ENCODE assay signal across 17 cellular contexts in genomic region chr11:110339456-110339855, GRCh38. TPM values are rescaled to one million over a fixed set of nuclear protein-coding genes. Genes with fewer than 3 reads are reported as not detected.
A peak's percentile ranks its signal among the peaks of the same experiment; 100 is the strongest.
DNase-seq lines count a peak whose midpoint lies in the region; ATAC-seq and TF ChIP-seq lines count a peak whose summit lies in the region.
"Had no signal": no experiment of that assay in that cellular context is flagged by ENCODE, and none has a peak within 500 bp of the region (broad histone marks: within the 10 kb centered on the region; RNA-seq: fewer than 3 reads in every experiment).

No MANE protein-coding gene starts in this region.

- H3K27me3 ChIP-seq in CD4-positive, CD25-positive, alpha-beta regulatory T cell (ENCODE audit: control insufficient read depth, insufficient read depth, low read length), result no peaks in the 10 kb centered on the region
- no peaks in the 10 kb centered on the region for H3K27me3 ChIP-seq in adrenal gland
- no peaks in the 10 kb centered on the region for H3K27me3 ChIP-seq in mammary epithelial cell (ENCODE audit: insufficient read depth, low read length)
- H3K27me3 ChIP-seq: Peyer's patch had no signal

- H3K4me1 Mint-ChIP-seq in CD4-positive, CD25-positive, alpha-beta regulatory T cell, result peaks cover 3 to 22% (median 16%) of the 10 kb centered on the region in 4 donors
- H3K4me1 Mint-ChIP-seq in activated T-cell treated with anti-CD3 and anti-CD28 coated beads, Interleukin-2, amount 50 U/mL, for 4 hours (ENCODE audit: low read depth), result peaks cover 10% of the 10 kb centered on the region

- no peak overlapping the region for H3K27ac ChIP-seq in CD4-positive, CD25-positive, alpha-beta regulatory T cell (ENCODE audit: insufficient read depth, low read length, poor library complexity, severe bottlenecking)
- H3K27ac ChIP-seq in adrenal gland (peak overlapping the region; percentile 42 to 63 (median 56)), mammary epithelial cell (ENCODE audit: insufficient read depth, low read depth, low read length) (no peak overlapping the region)
- H3K27ac ChIP-seq: Peyer's patch had no signal

- in situ Hi-C loops in mammary epithelial cell (cut with MboI; ENCODE audit: low sequenced_read_pairs in 2 of 2), result no loop called here

- peak overlapping the region; percentile 2 to 79 (median 26) for H3K27ac Mint-ChIP-seq in CD4-positive, CD25-positive, alpha-beta regulatory T cell

- no TSS peak for BruUV-seq in mammary epithelial cell (replicated peaks; lab: Mats Ljungman, UMichigan)

- CTCF ChIA-PET in mammary epithelial cell (lab: Charles Lee; ENCODE audit: low non-redundant PET), result no interaction called here

- H2AFZ ChIP-seq in mammary epithelial cell (ENCODE audit: low read depth, low read length), result no peak overlapping the region

- DNase-seq in CD4-positive, CD25-positive, alpha-beta regulatory T cell, result no peak
- DNase-seq in adrenal gland (peak in 1 of 7 donors; percentile 44), mammary epithelial cell (no peak), HCEC 1CT (no peak)
- DNase-seq in activated T-cell treated with anti-CD3 and anti-CD28 coated beads, Interleukin-2, amount 50 U/mL, for 4 hours, result no peak
- DNase-seq: GDM1, GOT3, IMR-90, MM.1S, NCI-H1694, NCI-H82, Peyer's patch, right cardiac atrium had no signal

- no peaks in the 10 kb centered on the region for H3K36me3 Mint-ChIP-seq in CD4-positive, CD25-positive, alpha-beta regulatory T cell
- no peaks in the 10 kb centered on the region for H3K36me3 Mint-ChIP-seq in activated T-cell treated with anti-CD3 and anti-CD28 coated beads, Interleukin-2, amount 50 U/mL, for 4 hours (ENCODE audit: insufficient read depth)

- dilution Hi-C loops in mammary epithelial cell (cut with HindIII; ENCODE audit: low sequenced_read_pairs), result no loop called here

- H3K4me2 ChIP-seq in mammary epithelial cell (ENCODE audit: insufficient read depth, low read depth, low read length), result no peak overlapping the region

- no peak overlapping the region for H3K4me3 ChIP-seq in CD4-positive, CD25-positive, alpha-beta regulatory T cell (ENCODE audit: low read depth, low read length)
- H3K4me3 ChIP-seq in adrenal gland (no peak overlapping the region), mammary epithelial cell (replicated peaks in 1 of 3; ENCODE audit: insufficient read depth in 1 of 3, low read depth in 2 of 3, low read length in 3 of 3) (no peak overlapping the region)
- H3K4me3 ChIP-seq: Peyer's patch had no signal

- no peaks in the 10 kb centered on the region for H4K20me1 ChIP-seq in mammary epithelial cell (ENCODE audit: insufficient read depth, low read length)

- ATAC-seq in CD4-positive, CD25-positive, alpha-beta regulatory T cell (ENCODE audit: low read depth in 2 of 2), result no peak
- ATAC-seq in GM18861 (IDR thresholded peaks at IDR 0.05; ENCODE audit: unreplicated experiment), result peak; percentile 44
- ATAC-seq in HG02885 (IDR thresholded peaks at IDR 0.05; ENCODE audit: poor library complexity, unreplicated experiment), result peak; percentile 36
- ATAC-seq in HG03108 (IDR thresholded peaks at IDR 0.05; ENCODE audit: unreplicated experiment), result no peak
- no peak for ATAC-seq in activated T-cell treated with anti-CD3 and anti-CD28 coated beads, Interleukin-2, amount 50 U/mL, for 4 hours
- ATAC-seq: activated CD4-positive, CD25-positive, alpha-beta regulatory T cell treated with anti-CD3 and anti-CD28 coated beads, Interleukin-2, amount 50 U/mL, for 24 hours; right cardiac atrium had no signal

- H3K4me3 Mint-ChIP-seq in CD4-positive, CD25-positive, alpha-beta regulatory T cell, result no peak overlapping the region
- no peak overlapping the region for H3K4me3 Mint-ChIP-seq in activated T-cell treated with anti-CD3 and anti-CD28 coated beads, Interleukin-2, amount 50 U/mL, for 4 hours

- intact Hi-C loops in adrenal gland (cut with DNase I) (no loop called here), mammary epithelial cell (cut with micrococcal nuclease) (no loop called here)

- H3K27me3 Mint-ChIP-seq in CD4-positive, CD25-positive, alpha-beta regulatory T cell, result no peaks in the 10 kb centered on the region
- H3K27me3 Mint-ChIP-seq in activated T-cell treated with anti-CD3 and anti-CD28 coated beads, Interleukin-2, amount 50 U/mL, for 4 hours (ENCODE audit: low read depth), result no peaks in the 10 kb centered on the region

- TF ChIP-seq CTCF in adrenal gland (IDR thresholded peaks at IDR 0.05), result no peak
- no peak for TF ChIP-seq CTCF in mammary epithelial cell (conservative IDR thresholded peaks at IDR 0.05 in 1 of 2, IDR thresholded peaks at IDR 0.05 in 1 of 2; ENCODE audit: extremely low read depth in 1 of 2, insufficient read depth in 1 of 2, low read depth in 1 of 2, low read length in 2 of 2)

- TF ChIP-seq POLR2A in adrenal gland (IDR thresholded peaks at IDR 0.05), result peak in 1 of 2 donors; percentile 14

- H3K36me3 ChIP-seq in CD4-positive, CD25-positive, alpha-beta regulatory T cell (ENCODE audit: control insufficient read depth, insufficient read depth, low read length), result no peaks in the 10 kb centered on the region
- no peaks in the 10 kb centered on the region for H3K36me3 ChIP-seq in adrenal gland (replicated peaks in 1 of 2)
- H3K36me3 ChIP-seq in mammary epithelial cell (ENCODE audit: insufficient read depth, low read length), result no peaks in the 10 kb centered on the region
- H3K36me3 ChIP-seq: Peyer's patch had no signal

- no peaks in the 10 kb centered on the region for H3K9me3 ChIP-seq in CD4-positive, CD25-positive, alpha-beta regulatory T cell (ENCODE audit: control insufficient read depth in 2 of 2, low read length in 2 of 2)
- H3K9me3 ChIP-seq in adrenal gland (replicated peaks in 1 of 3) (no peaks in the 10 kb centered on the region), mammary epithelial cell (replicated peaks; ENCODE audit: insufficient read depth, low read length) (no peaks in the 10 kb centered on the region)
- H3K9me3 ChIP-seq: Peyer's patch had no signal

- H3K4me1 ChIP-seq in CD4-positive, CD25-positive, alpha-beta regulatory T cell (ENCODE audit: control insufficient read depth, insufficient read depth, low read length, poor library complexity, severe bottlenecking), result no peaks in the 10 kb centered on the region
- peaks cover 12 to 17% of the 10 kb centered on the region in 2 donors for H3K4me1 ChIP-seq in adrenal gland (replicated peaks in 1 of 2)
- H3K4me1 ChIP-seq in mammary epithelial cell (ENCODE audit: insufficient read depth, low read length), result peaks cover 9% of the 10 kb centered on the region
- H3K4me1 ChIP-seq: Peyer's patch had no signal

- no peak overlapping the region for H3K9ac ChIP-seq in mammary epithelial cell (ENCODE audit: insufficient read depth, low read length)

- H3K79me2 ChIP-seq in mammary epithelial cell (ENCODE audit: insufficient read depth, low read length), result no peaks in the 10 kb centered on the region

- peaks cover 0 to 3% (median 0%) of the 10 kb centered on the region in 7 donors for H3K9me3 Mint-ChIP-seq in CD4-positive, CD25-positive, alpha-beta regulatory T cell
- H3K9me3 Mint-ChIP-seq in activated T-cell treated with anti-CD3 and anti-CD28 coated beads, Interleukin-2, amount 50 U/mL, for 4 hours, result peaks cover 5% of the 10 kb centered on the region

RNA-seq across cellular contexts. Expression of gene RDX, which starts 43.0 kb away (rescaled TPM):
- total RNA-seq in CD4-positive, CD25-positive, alpha-beta regulatory T cell, result 38.0 TPM
- 10 to 100 TPM; 26.0 to 30.3 (median 28.6) TPM for polyA plus RNA-seq in CD4-positive, CD25-positive, alpha-beta regulatory T cell
- total RNA-seq in adrenal gland (1,000 to 10,000 TPM in 1 of 8 donors, 100 to 1,000 TPM in 7; 229 to 1,153 (median 673) TPM), mammary epithelial cell (100 to 1,000 TPM in 1 of 2 donors, 10 to 100 TPM in 1; 64.8 to 116 TPM)
- polyA plus RNA-seq in adrenal gland (100 to 1,000 TPM in 2 of 3 donors, 10 to 100 TPM in 1; 82.4 to 581 (median 196) TPM), mammary epithelial cell (62.9 TPM)
- polyA minus RNA-seq in mammary epithelial cell, result 111 TPM
- total RNA-seq in activated T-cell treated with anti-CD3 and anti-CD28 coated beads, Interleukin-2, amount 50 U/mL, for 4 hours, result 10 to 100 TPM; 34.6 to 42.3 (median 34.6) TPM

Comparison
In these comparisons a context has a peak if more than half of its experiments do, and no peak if none do; other contexts are left out.
1. ATAC-seq: peak in GM18861 (single experiment) and HG02885 (single experiment); none in CD4-positive, CD25-positive, alpha-beta regulatory T cell (0 of 2), HG03108 (single experiment) and activated T-cell treated with anti-CD3 and anti-CD28 coated beads, Interleukin-2, amount 50 U/mL, for 4 hours (0 of 2).
2. H3K27ac ChIP-seq: peak in adrenal gland (5 of 5); none in CD4-positive, CD25-positive, alpha-beta regulatory T cell (single experiment) and mammary epithelial cell (single experiment).